In the genomic region with DNA sequence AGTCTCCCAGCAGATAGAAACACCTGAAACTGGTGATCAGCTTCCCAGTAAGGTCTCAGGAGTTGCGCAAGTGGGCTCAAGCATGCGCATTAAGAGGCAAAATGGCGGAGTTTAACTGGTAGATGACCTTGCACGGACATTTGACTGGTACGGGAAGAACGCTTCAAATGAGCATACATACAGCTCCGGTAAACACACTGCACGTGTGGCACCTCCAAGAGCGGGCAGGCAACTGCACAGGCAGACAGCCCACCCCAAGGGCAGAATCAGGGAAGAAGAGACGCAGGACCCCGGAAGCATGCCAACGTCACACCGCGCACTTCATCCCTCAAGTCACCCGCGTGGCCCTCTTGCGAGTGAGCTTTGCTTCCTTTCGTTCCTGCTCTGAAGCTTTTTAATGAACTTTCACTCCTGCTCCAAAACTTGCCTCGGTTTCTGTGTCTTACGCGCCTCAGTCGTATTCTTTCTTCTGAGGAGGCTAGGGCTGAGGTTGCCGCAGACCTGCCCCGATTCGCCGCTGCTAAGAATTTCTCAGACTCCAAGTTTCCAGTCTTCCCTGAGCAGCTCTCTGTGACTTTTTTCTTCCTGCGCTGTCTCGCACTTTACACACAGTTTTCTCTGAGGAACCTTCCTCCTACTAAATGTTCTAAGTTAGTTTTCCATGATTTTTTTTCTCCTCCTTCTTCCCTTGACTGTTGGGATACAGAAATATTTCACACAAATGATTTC, we compare ENCODE assay signal across 10 cellular contexts.
DNase-seq lines count a peak whose midpoint lies in the region; ATAC-seq and TF ChIP-seq lines count a peak whose summit lies in the region.
"Had no signal": no experiment of that assay in that cellular context is flagged by ENCODE, and none has a peak within 500 bp of the region (broad histone marks: within the 10 kb centered on the region; RNA-seq: fewer than 3 reads in every experiment).

No MANE protein-coding gene starts in this region.

- no peak for TF ChIP-seq EP300 in upper lobe of left lung (IDR thresholded peaks at IDR 0.05)

- H3K4me3 ChIP-seq in breast epithelium (peak overlapping the region in 2 of 3 donors; percentile 29 to 51), cardiac fibroblast (replicated peaks in 1 of 2; ENCODE audit: low read depth in 2 of 2, low read length in 2 of 2) (peak overlapping the region; percentile 43 to 50), liver (ENCODE audit: low read depth in 1 of 3, low read length in 3 of 3) (peak overlapping the region in 1 of 3 donors; percentile 28), upper lobe of left lung (peak overlapping the region in 3 of 4 donors; percentile 27 to 31 (median 30))

- H3K36me3 Mint-ChIP-seq in MCF 10A (ENCODE audit: insufficient read depth, unreplicated experiment) = no peaks in the 10 kb centered on the region

- H3K9me3 Mint-ChIP-seq in MCF 10A (ENCODE audit: unreplicated experiment) = no peaks in the 10 kb centered on the region

- H3K27me3 ChIP-seq in breast epithelium (no peaks in the 10 kb centered on the region), liver (ENCODE audit: control insufficient read depth in 4 of 4, insufficient read depth in 4 of 4, low read length in 3 of 4) (no peaks in the 10 kb centered on the region), upper lobe of left lung (no peaks in the 10 kb centered on the region)

- DNase-seq in breast epithelium (ENCODE audit: low spot score in 2 of 2) (peak in 1 of 2 donors; percentile 32), MCF 10A (ENCODE audit: unreplicated experiment) (no peak), cardiac fibroblast (ENCODE audit: low read depth in 2 of 2) (peak; percentile 32 to 45), upper lobe of left lung (no peak), GM19238 (ENCODE audit: insufficient read length, low spot score) (no peak), SIG-M5 (lab: John Stamatoyannopoulos, UW) (no peak)
- DNase-seq: erythroblast had no signal

- H3K4me3 Mint-ChIP-seq in MCF 10A (ENCODE audit: unreplicated experiment) = no peak overlapping the region

- CTCF ChIA-PET in MCF 10A (lab: Yijun Ruan, JAX) = interaction anchor here (0.8 kb wide), 1 partner anchor 9 kb away, joined by 4 read pairs; no protein-coding TSS in a partner anchor

- H3K9ac ChIP-seq in liver (ENCODE audit: low read depth in 1 of 2, low read length in 2 of 2) = no peak overlapping the region
- H3K9ac ChIP-seq: parathyroid adenoma had no signal

- no peaks in the 10 kb centered on the region for H3K27me3 Mint-ChIP-seq in MCF 10A (ENCODE audit: insufficient read depth, unreplicated experiment)

- H3K4me1 ChIP-seq in breast epithelium (no peaks in the 10 kb centered on the region), liver (ENCODE audit: control insufficient read depth in 4 of 4, insufficient read depth in 4 of 4, low read length in 3 of 4) (no peaks in the 10 kb centered on the region), upper lobe of left lung (no peaks in the 10 kb centered on the region)
- H3K4me1 ChIP-seq: parathyroid adenoma had no signal

- H3K36me3 ChIP-seq in breast epithelium (no peaks in the 10 kb centered on the region), liver (ENCODE audit: control insufficient read depth in 4 of 4, insufficient read depth in 3 of 4, low read depth in 1 of 4, low read length in 3 of 4) (no peaks in the 10 kb centered on the region), upper lobe of left lung (no peaks in the 10 kb centered on the region)

- H3K27ac Mint-ChIP-seq in MCF 10A (ENCODE audit: low read depth, unreplicated experiment) = no peak overlapping the region

- BruUV-seq in MCF 10A (replicated peaks; lab: Mats Ljungman, UMichigan) = no TSS peak

- no peak for TF ChIP-seq RAD21 in liver (IDR thresholded peaks at IDR 0.05)

- ATAC-seq in upper lobe of left lung (ENCODE audit: low FRiP score in 2 of 2) (peak in 1 of 2 donors; percentile 70), GM21390 (IDR thresholded peaks at IDR 0.05; ENCODE audit: unreplicated experiment) (no peak)

- no peak for TF ChIP-seq CTCF in breast epithelium (IDR thresholded peaks at IDR 0.05)
- no peak for TF ChIP-seq CTCF in MCF 10A (IDR thresholded peaks at IDR 0.05; ENCODE audit: unreplicated experiment)
- TF ChIP-seq CTCF in cardiac fibroblast (IDR thresholded peaks at IDR 0.05; ENCODE audit: low read depth, low read length) = no peak
- no peak for TF ChIP-seq CTCF in liver (IDR thresholded peaks at IDR 0.05; ENCODE audit: low read depth, low read length, missing input control)
- TF ChIP-seq CTCF in upper lobe of left lung (IDR thresholded peaks at IDR 0.05) = no peak

- H3K4me1 Mint-ChIP-seq in MCF 10A (ENCODE audit: insufficient read depth, unreplicated experiment) = no peaks in the 10 kb centered on the region

- POLR2A ChIA-PET in MCF 10A (lab: Yijun Ruan, JAX) = no interaction called here

- intact Hi-C loops in breast epithelium (cut with DNase I; ENCODE audit: low total_unique reads) = loop anchor here (5.0 kb wide), 1 partner anchor 828 kb away; no protein-coding TSS in a partner anchor
- intact Hi-C loops in MCF 10A (cut with micrococcal nuclease) = no loop called here

- WGBS in liver = 64% methylated on average over 28 of the region's 28 CpGs
- 79 to 90% methylated on average over 28 of the region's 28 CpGs for WGBS in upper lobe of left lung, 2 donors

- no peaks in the 10 kb centered on the region for H3K9me3 ChIP-seq in breast epithelium
- no peaks in the 10 kb centered on the region for H3K9me3 ChIP-seq in liver (ENCODE audit: control insufficient read depth in 4 of 4, low read length in 3 of 4)
- H3K9me3 ChIP-seq in upper lobe of left lung = no peaks in the 10 kb centered on the region

- TF ChIP-seq POLR2A in breast epithelium (IDR thresholded peaks at IDR 0.05) (no peak), upper lobe of left lung (IDR thresholded peaks at IDR 0.05) (no peak)

- H3K27ac ChIP-seq in breast epithelium = peak overlapping the region in 1 of 2 donors; percentile 54
- no peak overlapping the region for H3K27ac ChIP-seq in liver (ENCODE audit: low read depth in 1 of 2, low read length in 2 of 2)
- H3K27ac ChIP-seq in upper lobe of left lung = peak overlapping the region in 3 of 4 donors; percentile 34 to 55 (median 37)
- H3K27ac ChIP-seq: parathyroid adenoma had no signal

TF ChIP-seq in liver, 16 proteins besides CTCF, POLR2A, EP300 and RAD21:
- TF ChIP-seq YY1 (IDR thresholded peaks at IDR 0.05) = peak; percentile 90
- TF ChIP-seq SP1 (IDR thresholded peaks at IDR 0.05) = no peak

Comparison
In these comparisons a context has a peak if more than half of its experiments do, and no peak if none do; other contexts are left out.
1. DNase-seq: peak in cardiac fibroblast (2 of 2); none in MCF 10A (single experiment), upper lobe of left lung (0 of 2), GM19238 (single experiment) and SIG-M5 (single experiment).
2. H3K27ac ChIP-seq: peak in upper lobe of left lung (3 of 4); none in liver (0 of 2).